ENCODE assay signal across 19 cellular contexts in the genomic region with DNA sequence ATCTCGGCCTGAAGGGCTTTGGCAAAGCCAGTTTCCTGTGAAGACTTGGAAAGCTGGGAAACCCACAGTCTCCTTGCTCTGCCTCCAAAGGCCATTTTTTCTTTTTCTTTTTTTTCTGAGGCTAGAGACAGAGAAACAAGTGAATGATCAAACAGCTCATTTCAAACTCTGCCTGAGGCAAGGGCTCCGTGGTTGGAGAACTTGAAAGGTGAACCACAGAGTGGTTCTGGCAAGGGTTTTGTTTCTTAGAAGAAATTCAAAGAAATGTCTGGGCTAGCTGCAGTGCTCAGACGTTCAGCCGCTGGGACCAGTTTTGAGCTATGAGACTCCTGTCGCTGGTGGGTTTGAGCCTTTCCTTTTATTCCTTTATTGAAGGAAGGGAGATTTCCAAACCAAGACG.
DNase-seq lines count a peak whose midpoint lies in the region; ATAC-seq and TF ChIP-seq lines count a peak whose summit lies in the region.
"Had no signal": no experiment of that assay in that cellular context is flagged by ENCODE, and none has a peak within 500 bp of the region (broad histone marks: within the 10 kb centered on the region; RNA-seq: fewer than 3 reads in every experiment).

No MANE protein-coding gene starts in this region.

- peaks cover 11% of the 10 kb centered on the region for H3K4me1 Mint-ChIP-seq in mesothelial cell of epicardium

- H3K27me3 ChIP-seq in vagina, result no peaks in the 10 kb centered on the region
- H3K27me3 ChIP-seq: gastrocnemius medialis, SJSA1 had no signal

- H3K4me3 ChIP-seq in Jurkat, Clone E6-1 (ENCODE audit: low read length), result no peak overlapping the region
- no peak overlapping the region for H3K4me3 ChIP-seq in astrocyte of the spinal cord (ENCODE audit: low read depth, low read length)
- H3K4me3 ChIP-seq in vagina, result no peak overlapping the region
- H3K4me3 ChIP-seq: gastrocnemius medialis, SJSA1, skin epidermis had no signal

- no peaks in the 10 kb centered on the region for H3K36me3 ChIP-seq in vagina
- H3K36me3 ChIP-seq: gastrocnemius medialis, SJSA1 had no signal

- no peaks in the 10 kb centered on the region for H3K27me3 Mint-ChIP-seq in mesothelial cell of epicardium (ENCODE audit: low read depth)

- peak overlapping the region; percentile 83 for H3K27ac Mint-ChIP-seq in mesothelial cell of epicardium
- H3K27ac Mint-ChIP-seq: activated CD4-positive, alpha-beta memory T cell treated with anti-CD3 and anti-CD28 coated beads for 36 hours; H9 had no signal

- in situ Hi-C loops in astrocyte of the spinal cord (cut with HindIII; ENCODE audit: low sequenced_read_pairs), result no loop called here

- H3K4me3 Mint-ChIP-seq in mesothelial cell of epicardium, result no peak overlapping the region
- H3K4me3 Mint-ChIP-seq: activated CD4-positive, alpha-beta memory T cell treated with anti-CD3 and anti-CD28 coated beads for 36 hours; H9 had no signal

- intact Hi-C loops in vagina (cut with DNase I), result loop anchor here (5.0 kb wide), 1 partner anchor 1078 kb away; no protein-coding TSS in a partner anchor

- no peaks in the 10 kb centered on the region for H3K36me3 Mint-ChIP-seq in mesothelial cell of epicardium
- H3K36me3 Mint-ChIP-seq: activated CD4-positive, alpha-beta memory T cell treated with anti-CD3 and anti-CD28 coated beads for 36 hours had no signal

- H3K27ac ChIP-seq in vagina, result no peak overlapping the region
- H3K27ac ChIP-seq: gastrocnemius medialis, SJSA1 had no signal

- no peaks in the 10 kb centered on the region for H3K9me3 ChIP-seq in vagina
- H3K9me3 ChIP-seq: gastrocnemius medialis, SJSA1 had no signal

- TF ChIP-seq CTCF in astrocyte of the spinal cord (IDR thresholded peaks at IDR 0.05; ENCODE audit: low read depth, low read length) (no peak), mesothelial cell of epicardium (IDR thresholded peaks at IDR 0.05; ENCODE audit: unreplicated experiment) (no peak), vagina (IDR thresholded peaks at IDR 0.05) (no peak)

- no peak for ATAC-seq in GM19328 (IDR thresholded peaks at IDR 0.05; ENCODE audit: unreplicated experiment)
- ATAC-seq: gastrocnemius medialis had no signal

- H3K4me1 ChIP-seq in vagina, result peaks cover 7% of the 10 kb centered on the region
- H3K4me1 ChIP-seq: gastrocnemius medialis, SJSA1 had no signal

- no peaks in the 10 kb centered on the region for H3K9me3 Mint-ChIP-seq in mesothelial cell of epicardium
- H3K9me3 Mint-ChIP-seq: activated CD4-positive, alpha-beta memory T cell treated with anti-CD3 and anti-CD28 coated beads for 36 hours; H9 had no signal

- no peak for TF ChIP-seq POLR2A in vagina (IDR thresholded peaks at IDR 0.05)

- DNase-seq in COLO829 (ENCODE audit: low spot score) (peak; percentile 51), astrocyte of the spinal cord (ENCODE audit: low read depth, low spot score) (peak; percentile 50), mesothelial cell of epicardium (ENCODE audit: low spot score in 2 of 2, unreplicated experiment in 2 of 2) (no peak), HT-29 (ENCODE audit: low spot score) (no peak), LoVo (ENCODE audit: low spot score) (no peak), vagina (ENCODE audit: extremely low spot score in 2 of 2) (no peak)
- DNase-seq in Jurkat, Clone E6-1 (ENCODE audit: low read depth, low spot score), result peak; percentile 52
- DNase-seq: activated CD4-positive, alpha-beta memory T cell treated with anti-CD3 and anti-CD28 coated beads for 36 hours; activated effector memory CD4-positive, alpha-beta T cell treated with anti-CD3 and anti-CD28 coated beads, Interleukin-2, amount 50 U/mL, for 16 hours; C1 segment of cervical spinal cord; effector memory CD4-positive, alpha-beta T cell; gastrocnemius medialis; H9; NCI-H1105; NK-92 treated with Interleukin-12 subunit alpha and Interleukin-12 subunit beta, amount 100 ng/mL, for 24 hours; stimulated activated naive CD4-positive, alpha-beta T cell treated with Interleukin-2 at 50 U/mL for 16 hours had no signal

Comparison
In these comparisons a context has a peak if more than half of its experiments do, and no peak if none do; other contexts are left out.
1. DNase-seq: peak in COLO829 (single experiment), Jurkat, Clone E6-1 (single experiment) and astrocyte of the spinal cord (single experiment); none in mesothelial cell of epicardium (0 of 2), HT-29 (single experiment), LoVo (single experiment) and vagina (0 of 2).